In the genomic region with DNA sequence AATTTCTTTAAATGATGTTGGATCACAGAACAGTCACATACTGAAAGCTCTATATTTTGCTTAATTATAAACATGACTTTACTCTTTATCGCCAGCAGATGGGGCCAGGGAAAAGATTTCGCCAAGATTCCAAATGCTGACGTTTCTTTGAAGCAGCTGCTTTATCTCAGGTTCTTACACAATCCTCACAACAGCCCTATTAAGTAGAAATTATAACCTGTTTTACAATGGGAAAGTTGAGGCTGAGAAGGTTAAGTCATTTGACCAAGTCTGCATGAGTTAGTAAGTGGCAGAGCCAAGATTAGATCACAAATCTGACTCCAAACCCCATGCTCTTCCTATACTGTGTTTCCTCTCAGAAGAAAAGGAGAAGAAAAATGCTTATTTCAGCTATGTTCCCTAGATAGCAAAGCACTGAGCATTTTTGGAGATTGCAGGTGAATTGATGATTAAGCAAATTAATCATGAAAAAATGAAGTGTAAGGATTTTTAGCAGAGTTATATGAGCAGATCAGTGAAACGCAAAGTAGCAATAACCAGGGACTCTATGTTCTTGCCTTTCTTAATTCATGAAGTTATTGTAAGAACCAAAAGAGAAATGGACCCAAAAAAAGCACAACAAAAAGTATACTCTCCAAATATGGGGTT, we compare ENCODE assay signal across 9 cellular contexts.
DNase-seq lines count a peak whose midpoint lies in the region; ATAC-seq and TF ChIP-seq lines count a peak whose summit lies in the region.
"Had no signal": no experiment of that assay in that cellular context is flagged by ENCODE, and none has a peak within 500 bp of the region (broad histone marks: within the 10 kb centered on the region; RNA-seq: fewer than 3 reads in every experiment).

No MANE protein-coding gene starts in this region.

- no peak overlapping the region for H3K23ac ChIP-seq in neuronal stem cell (ENCODE audit: low read depth, low read length, poor library complexity)

- no peaks in the 10 kb centered on the region for H3K27me3 ChIP-seq in neuronal stem cell (ENCODE audit: control insufficient read depth in 3 of 3, insufficient read depth in 3 of 3, low read depth in 1 of 3, low read length in 3 of 3)

- TF ChIP-seq CTCF in 22Rv1 (IDR thresholded peaks at IDR 0.05) (peak; percentile 81), GM10266 (IDR thresholded peaks at IDR 0.05; ENCODE audit: control insufficient read depth, insufficient read depth, low read depth, missing control alignments) (peak; percentile 40), endothelial cell (IDR thresholded peaks at IDR 0.05; ENCODE audit: unreplicated experiment) (peak; percentile 57), natural killer cell (IDR thresholded peaks at IDR 0.05) (no peak)

- H3K27ac Mint-ChIP-seq in endothelial cell (ENCODE audit: unreplicated experiment): no peak overlapping the region
- H3K27ac Mint-ChIP-seq in natural killer cell: no peak overlapping the region
- H3K27ac Mint-ChIP-seq: stimulated activated naive CD8-positive, alpha-beta T cell treated with anti-CD3 and anti-CD28 coated beads, Interleukin-15, Interleukin-2, amounts not matched to agents 100 ng/mL and 50 ng/mL, for 24 hours had no signal

- no peaks in the 10 kb centered on the region for H3K36me3 ChIP-seq in neuronal stem cell (replicated peaks in 1 of 2; ENCODE audit: control insufficient read depth in 2 of 2, insufficient read depth in 2 of 2, low read length in 2 of 2)

- no peak overlapping the region for H2BK5ac ChIP-seq in neuronal stem cell (ENCODE audit: low read length)

- no peak overlapping the region for H2AK5ac ChIP-seq in neuronal stem cell (ENCODE audit: low read depth, low read length)

- no peaks in the 10 kb centered on the region for H3K9me3 ChIP-seq in neuronal stem cell (replicated peaks in 1 of 2; ENCODE audit: control insufficient read depth in 2 of 2, insufficient read depth in 1 of 2, low read depth in 1 of 2, low read length in 2 of 2)

- peak; percentile 72 for ATAC-seq in HG02884 (IDR thresholded peaks at IDR 0.05; ENCODE audit: unreplicated experiment)
- no peak for ATAC-seq in natural killer cell
- ATAC-seq in activated CD4-positive, CD25-positive, alpha-beta regulatory T cell treated with anti-CD3 and anti-CD28 coated beads, Interleukin-2, amount 50 U/mL, for 24 hours: no peak

- no peak overlapping the region for H3K4ac ChIP-seq in neuronal stem cell (ENCODE audit: low read length)

- no peak overlapping the region for H2BK15ac ChIP-seq in neuronal stem cell (ENCODE audit: low read length)

- no peak overlapping the region for H2BK120ac ChIP-seq in neuronal stem cell (ENCODE audit: low read depth, low read length)

- WGBS in neuronal stem cell (ENCODE audit: extremely low coverage in 2 of 2, insufficient read length in 2 of 2, insufficient replicate concordance in 1 of 2), 2 donors: no CpG with 5 or more reads among the region's 4 CpGs

- no peak overlapping the region for H3K14ac ChIP-seq in neuronal stem cell (ENCODE audit: low read length)

- H4K91ac ChIP-seq in neuronal stem cell (ENCODE audit: low read depth, low read length, poor library complexity): no peak overlapping the region

- H3K4me1 ChIP-seq in neuronal stem cell (ENCODE audit: control insufficient read depth in 2 of 2, insufficient read depth in 1 of 2, low read depth in 1 of 2, low read length in 2 of 2): no peaks in the 10 kb centered on the region

- H3K27me3 Mint-ChIP-seq in endothelial cell (ENCODE audit: unreplicated experiment) (peaks cover 2% of the 10 kb centered on the region), natural killer cell (ENCODE audit: low read depth in 2 of 2) (no peaks in the 10 kb centered on the region)

- DNase-seq in GM10266 (ENCODE audit: extremely low spot score) (peak; percentile 20), NCI-H82 (lab: John Stamatoyannopoulos, UW) (peak; percentile 64), endothelial cell (ENCODE audit: low spot score) (peak; percentile 25), neuronal stem cell (ENCODE audit: low spot score) (peak; percentile 21), natural killer cell (no peak)

- no peaks in the 10 kb centered on the region for H3K79me1 ChIP-seq in neuronal stem cell (ENCODE audit: low read depth, low read length)

- H3K4me2 ChIP-seq in neuronal stem cell (ENCODE audit: insufficient read depth, low read length, poor library complexity, severe bottlenecking): no peak overlapping the region

- no peak overlapping the region for H3K4me3 Mint-ChIP-seq in endothelial cell (ENCODE audit: unreplicated experiment)
- no peak overlapping the region for H3K4me3 Mint-ChIP-seq in natural killer cell
- H3K4me3 Mint-ChIP-seq: stimulated activated naive CD8-positive, alpha-beta T cell treated with anti-CD3 and anti-CD28 coated beads, Interleukin-15, Interleukin-2, amounts not matched to agents 100 ng/mL and 50 ng/mL, for 24 hours had no signal

- no peak overlapping the region for H3K18ac ChIP-seq in neuronal stem cell (ENCODE audit: low read length)

- no peak overlapping the region for H2BK12ac ChIP-seq in neuronal stem cell (ENCODE audit: low read length)

- H3K36me3 Mint-ChIP-seq in endothelial cell (ENCODE audit: low read depth, unreplicated experiment) (no peaks in the 10 kb centered on the region), natural killer cell (no peaks in the 10 kb centered on the region)

- no peak overlapping the region for H3K9ac ChIP-seq in neuronal stem cell (ENCODE audit: low read depth, low read length, poor library complexity)

- H3K27ac ChIP-seq in 22Rv1 (no peak overlapping the region), neuronal stem cell (replicated peaks; ENCODE audit: low read length) (no peak overlapping the region)

- H3K4me3 ChIP-seq in neuronal stem cell (ENCODE audit: low read length in 2 of 2): no peak overlapping the region

- H3K4me1 Mint-ChIP-seq in endothelial cell (ENCODE audit: unreplicated experiment): no peaks in the 10 kb centered on the region
- H3K4me1 Mint-ChIP-seq in natural killer cell: no peaks in the 10 kb centered on the region

- no peak overlapping the region for H4K8ac ChIP-seq in neuronal stem cell (ENCODE audit: low read depth, low read length)

- H3K9me3 Mint-ChIP-seq in endothelial cell (ENCODE audit: unreplicated experiment): no peaks in the 10 kb centered on the region
- peaks cover 2% of the 10 kb centered on the region in 2 donors for H3K9me3 Mint-ChIP-seq in natural killer cell
- H3K9me3 Mint-ChIP-seq: stimulated activated naive CD8-positive, alpha-beta T cell treated with anti-CD3 and anti-CD28 coated beads, Interleukin-15, Interleukin-2, amounts not matched to agents 100 ng/mL and 50 ng/mL, for 24 hours had no signal

- H2AFZ ChIP-seq in neuronal stem cell (ENCODE audit: low read length): peak overlapping the region; percentile 71

- intact Hi-C loops in natural killer cell (cut with micrococcal nuclease): no loop called here
